ENCODE assay signal across 1 cellular context in the genomic region with DNA sequence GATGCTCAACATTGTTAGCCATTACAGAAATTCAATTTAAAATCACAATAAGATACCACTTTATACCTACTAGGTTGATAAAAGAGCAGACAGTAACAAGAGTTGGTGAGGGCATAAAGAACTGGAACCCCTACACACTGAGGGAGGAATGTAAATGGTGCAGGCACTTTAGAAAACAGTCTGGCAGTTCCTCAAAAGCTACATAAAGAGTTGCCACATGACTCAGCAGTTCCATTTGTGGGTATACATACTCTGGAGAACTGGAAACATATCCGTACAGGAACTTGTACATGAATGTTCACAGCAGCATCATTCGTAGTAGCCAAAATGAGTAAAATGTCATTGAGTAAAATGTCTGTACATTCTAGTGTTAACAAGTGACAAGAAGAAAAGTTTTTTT.
TF ChIP-seq lines count a peak whose summit lies in the region.

No MANE protein-coding gene starts in this region.

TF ChIP-seq in K562, 482 proteins besides CTCF, POLR2A, EP300 and RAD21 (continues in another document):
- TF ChIP-seq SNRNP70 (optimal IDR thresholded peaks at IDR 0.05; ENCODE audit: low read depth, low read length) (no peak), GATAD2B (IDR thresholded peaks at IDR 0.05; ENCODE audit: borderline replicate concordance) (no peak), MAFF (IDR thresholded peaks at IDR 0.05; ENCODE audit: low read length) (peak; percentile 96), ZNF445 (CRISPR knock-in tag; IDR thresholded peaks at IDR 0.05; ENCODE audit: low read depth) (no peak), ZNF699 (CRISPR knock-in tag; IDR thresholded peaks at IDR 0.05; ENCODE audit: insufficient replicate concordance) (no peak), ZNF431 (CRISPR knock-in tag; IDR thresholded peaks at IDR 0.05) (no peak), ZNF780A (CRISPR knock-in tag; IDR thresholded peaks at IDR 0.05) (no peak), RFX1 (IDR thresholded peaks at IDR 0.05) (no peak), CREBBP (IDR thresholded peaks at IDR 0.05; ENCODE audit: low read depth, low read length) (no peak), FOSL1 (tag; conservative IDR thresholded peaks at IDR 0.05) (peak; percentile 59), ZNF778 (CRISPR knock-in tag; IDR thresholded peaks at IDR 0.05) (no peak), TCF3 (CRISPR knock-in tag; IDR thresholded peaks at IDR 0.05) (no peak), JUND (IDR thresholded peaks at IDR 0.05; ENCODE audit: borderline replicate concordance, low read depth, low read length) (peak; percentile 56; the same call in 1 of the 2 replicates), JUND (tag; IDR thresholded peaks at IDR 0.05; ENCODE audit: borderline replicate concordance, low read depth, low read length) (peak; percentile 76; the same call in 2 of the 3 replicates), NELFE (IDR thresholded peaks at IDR 0.05; ENCODE audit: insufficient read depth, insufficient read length) (no peak), PTTG1 (tag; IDR thresholded peaks at IDR 0.05; ENCODE audit: low read depth) (no peak), SRSF7 (optimal IDR thresholded peaks at IDR 0.05; ENCODE audit: low read depth, low read length) (no peak), ZSCAN29 (IDR thresholded peaks at IDR 0.05) (no peak), FOS (IDR thresholded peaks at IDR 0.05; ENCODE audit: extremely low read depth, insufficient read length) (no peak), FOXA1 (IDR thresholded peaks at IDR 0.05; ENCODE audit: borderline replicate concordance) (no peak), NFYB (IDR thresholded peaks at IDR 0.05; ENCODE audit: extremely low read depth, insufficient read length) (no peak), GATAD2A (IDR thresholded peaks at IDR 0.05) (no peak; the same call in 1 of the 2 replicates), ZZZ3 (IDR thresholded peaks at IDR 0.05) (0 out of 2 replicates have a peak, but pooled peaks have one; percentile 17), KLF13 (tag; IDR thresholded peaks at IDR 0.05; ENCODE audit: borderline replicate concordance, low read depth) (no peak), U2AF2 (optimal IDR thresholded peaks at IDR 0.05; ENCODE audit: low read depth, low read length) (no peak), ZNF143 (CRISPR knock-in tag; IDR thresholded peaks at IDR 0.05) (no peak), NCOA1 (IDR thresholded peaks at IDR 0.05; ENCODE audit: low read depth) (no peak), ZNF551 (CRISPR knock-in tag; IDR thresholded peaks at IDR 0.05) (no peak), ZFP36 (IDR thresholded peaks at IDR 0.05; ENCODE audit: low read depth, low read length, partially characterized antibody) (peak; percentile 78), NCOA6 (IDR thresholded peaks at IDR 0.05) (no peak), ZNF124 (CRISPR knock-in tag; IDR thresholded peaks at IDR 0.05) (no peak), HLTF (IDR thresholded peaks at IDR 0.05) (no peak), FOXJ2 (tag; IDR thresholded peaks at IDR 0.05) (peak; percentile 65; the same call in 1 of the 2 replicates), NFXL1 (CRISPR knock-in tag; IDR thresholded peaks at IDR 0.05) (no peak)
- TF ChIP-seq, protein P1, sequence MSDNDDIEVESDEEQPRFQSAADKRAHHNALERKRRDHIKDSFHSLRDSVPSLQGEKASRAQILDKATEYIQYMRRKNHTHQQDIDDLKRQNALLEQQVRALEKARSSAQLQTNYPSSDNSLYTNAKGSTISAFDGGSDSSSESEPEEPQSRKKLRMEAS (CRISPR knock-in tag; IDR thresholded peaks at IDR 0.05) = no peak
- TF ChIP-seq, protein P2, sequence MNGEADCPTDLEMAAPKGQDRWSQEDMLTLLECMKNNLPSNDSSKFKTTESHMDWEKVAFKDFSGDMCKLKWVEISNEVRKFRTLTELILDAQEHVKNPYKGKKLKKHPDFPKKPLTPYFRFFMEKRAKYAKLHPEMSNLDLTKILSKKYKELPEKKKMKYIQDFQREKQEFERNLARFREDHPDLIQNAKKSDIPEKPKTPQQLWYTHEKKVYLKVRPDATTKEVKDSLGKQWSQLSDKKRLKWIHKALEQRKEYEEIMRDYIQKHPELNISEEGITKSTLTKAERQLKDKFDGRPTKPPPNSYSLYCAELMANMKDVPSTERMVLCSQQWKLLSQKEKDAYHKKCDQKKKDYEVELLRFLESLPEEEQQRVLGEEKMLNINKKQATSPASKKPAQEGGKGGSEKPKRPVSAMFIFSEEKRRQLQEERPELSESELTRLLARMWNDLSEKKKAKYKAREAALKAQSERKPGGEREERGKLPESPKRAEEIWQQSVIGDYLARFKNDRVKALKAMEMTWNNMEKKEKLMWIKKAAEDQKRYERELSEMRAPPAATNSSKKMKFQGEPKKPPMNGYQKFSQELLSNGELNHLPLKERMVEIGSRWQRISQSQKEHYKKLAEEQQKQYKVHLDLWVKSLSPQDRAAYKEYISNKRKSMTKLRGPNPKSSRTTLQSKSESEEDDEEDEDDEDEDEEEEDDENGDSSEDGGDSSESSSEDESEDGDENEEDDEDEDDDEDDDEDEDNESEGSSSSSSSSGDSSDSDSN (IDR thresholded peaks at IDR 0.05; ENCODE audit: borderline replicate concordance in 1 of 2, low read depth in 2 of 2, low read length in 2 of 2) = no peak
- TF ChIP-seq, protein P3, sequence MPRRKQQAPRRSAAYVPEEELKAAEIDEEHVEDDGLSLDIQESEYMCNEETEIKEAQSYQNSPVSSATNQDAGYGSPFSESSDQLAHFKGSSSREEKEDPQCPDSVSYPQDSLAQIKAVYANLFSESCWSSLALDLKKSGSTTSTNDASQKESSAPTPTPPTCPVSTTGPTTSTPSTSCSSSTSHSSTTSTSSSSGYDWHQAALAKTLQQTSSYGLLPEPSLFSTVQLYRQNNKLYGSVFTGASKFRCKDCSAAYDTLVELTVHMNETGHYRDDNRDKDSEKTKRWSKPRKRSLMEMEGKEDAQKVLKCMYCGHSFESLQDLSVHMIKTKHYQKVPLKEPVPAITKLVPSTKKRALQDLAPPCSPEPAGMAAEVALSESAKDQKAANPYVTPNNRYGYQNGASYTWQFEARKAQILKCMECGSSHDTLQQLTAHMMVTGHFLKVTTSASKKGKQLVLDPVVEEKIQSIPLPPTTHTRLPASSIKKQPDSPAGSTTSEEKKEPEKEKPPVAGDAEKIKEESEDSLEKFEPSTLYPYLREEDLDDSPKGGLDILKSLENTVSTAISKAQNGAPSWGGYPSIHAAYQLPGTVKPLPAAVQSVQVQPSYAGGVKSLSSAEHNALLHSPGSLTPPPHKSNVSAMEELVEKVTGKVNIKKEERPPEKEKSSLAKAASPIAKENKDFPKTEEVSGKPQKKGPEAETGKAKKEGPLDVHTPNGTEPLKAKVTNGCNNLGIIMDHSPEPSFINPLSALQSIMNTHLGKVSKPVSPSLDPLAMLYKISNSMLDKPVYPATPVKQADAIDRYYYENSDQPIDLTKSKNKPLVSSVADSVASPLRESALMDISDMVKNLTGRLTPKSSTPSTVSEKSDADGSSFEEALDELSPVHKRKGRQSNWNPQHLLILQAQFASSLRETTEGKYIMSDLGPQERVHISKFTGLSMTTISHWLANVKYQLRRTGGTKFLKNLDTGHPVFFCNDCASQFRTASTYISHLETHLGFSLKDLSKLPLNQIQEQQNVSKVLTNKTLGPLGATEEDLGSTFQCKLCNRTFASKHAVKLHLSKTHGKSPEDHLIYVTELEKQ (CRISPR knock-in tag; IDR thresholded peaks at IDR 0.05) = no peak
- TF ChIP-seq, protein P4, sequence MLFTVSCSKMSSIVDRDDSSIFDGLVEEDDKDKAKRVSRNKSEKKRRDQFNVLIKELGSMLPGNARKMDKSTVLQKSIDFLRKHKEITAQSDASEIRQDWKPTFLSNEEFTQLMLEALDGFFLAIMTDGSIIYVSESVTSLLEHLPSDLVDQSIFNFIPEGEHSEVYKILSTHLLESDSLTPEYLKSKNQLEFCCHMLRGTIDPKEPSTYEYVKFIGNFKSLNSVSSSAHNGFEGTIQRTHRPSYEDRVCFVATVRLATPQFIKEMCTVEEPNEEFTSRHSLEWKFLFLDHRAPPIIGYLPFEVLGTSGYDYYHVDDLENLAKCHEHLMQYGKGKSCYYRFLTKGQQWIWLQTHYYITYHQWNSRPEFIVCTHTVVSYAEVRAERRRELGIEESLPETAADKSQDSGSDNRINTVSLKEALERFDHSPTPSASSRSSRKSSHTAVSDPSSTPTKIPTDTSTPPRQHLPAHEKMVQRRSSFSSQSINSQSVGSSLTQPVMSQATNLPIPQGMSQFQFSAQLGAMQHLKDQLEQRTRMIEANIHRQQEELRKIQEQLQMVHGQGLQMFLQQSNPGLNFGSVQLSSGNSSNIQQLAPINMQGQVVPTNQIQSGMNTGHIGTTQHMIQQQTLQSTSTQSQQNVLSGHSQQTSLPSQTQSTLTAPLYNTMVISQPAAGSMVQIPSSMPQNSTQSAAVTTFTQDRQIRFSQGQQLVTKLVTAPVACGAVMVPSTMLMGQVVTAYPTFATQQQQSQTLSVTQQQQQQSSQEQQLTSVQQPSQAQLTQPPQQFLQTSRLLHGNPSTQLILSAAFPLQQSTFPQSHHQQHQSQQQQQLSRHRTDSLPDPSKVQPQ (CRISPR knock-in tag; IDR thresholded peaks at IDR 0.05; ENCODE audit: borderline replicate concordance) = no peak
- TF ChIP-seq, protein P5, sequence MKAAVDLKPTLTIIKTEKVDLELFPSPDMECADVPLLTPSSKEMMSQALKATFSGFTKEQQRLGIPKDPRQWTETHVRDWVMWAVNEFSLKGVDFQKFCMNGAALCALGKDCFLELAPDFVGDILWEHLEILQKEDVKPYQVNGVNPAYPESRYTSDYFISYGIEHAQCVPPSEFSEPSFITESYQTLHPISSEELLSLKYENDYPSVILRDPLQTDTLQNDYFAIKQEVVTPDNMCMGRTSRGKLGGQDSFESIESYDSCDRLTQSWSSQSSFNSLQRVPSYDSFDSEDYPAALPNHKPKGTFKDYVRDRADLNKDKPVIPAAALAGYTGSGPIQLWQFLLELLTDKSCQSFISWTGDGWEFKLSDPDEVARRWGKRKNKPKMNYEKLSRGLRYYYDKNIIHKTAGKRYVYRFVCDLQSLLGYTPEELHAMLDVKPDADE (conservative IDR thresholded peaks at IDR 0.05; ENCODE audit: control insufficient read depth, low read depth, low read length) = no peak
- TF ChIP-seq, protein P6, sequence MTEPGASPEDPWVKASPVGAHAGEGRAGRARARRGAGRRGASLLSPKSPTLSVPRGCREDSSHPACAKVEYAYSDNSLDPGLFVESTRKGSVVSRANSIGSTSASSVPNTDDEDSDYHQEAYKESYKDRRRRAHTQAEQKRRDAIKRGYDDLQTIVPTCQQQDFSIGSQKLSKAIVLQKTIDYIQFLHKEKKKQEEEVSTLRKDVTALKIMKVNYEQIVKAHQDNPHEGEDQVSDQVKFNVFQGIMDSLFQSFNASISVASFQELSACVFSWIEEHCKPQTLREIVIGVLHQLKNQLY (CRISPR knock-in tag; conservative IDR thresholded peaks at IDR 0.05) = no peak
- TF ChIP-seq, protein P7, sequence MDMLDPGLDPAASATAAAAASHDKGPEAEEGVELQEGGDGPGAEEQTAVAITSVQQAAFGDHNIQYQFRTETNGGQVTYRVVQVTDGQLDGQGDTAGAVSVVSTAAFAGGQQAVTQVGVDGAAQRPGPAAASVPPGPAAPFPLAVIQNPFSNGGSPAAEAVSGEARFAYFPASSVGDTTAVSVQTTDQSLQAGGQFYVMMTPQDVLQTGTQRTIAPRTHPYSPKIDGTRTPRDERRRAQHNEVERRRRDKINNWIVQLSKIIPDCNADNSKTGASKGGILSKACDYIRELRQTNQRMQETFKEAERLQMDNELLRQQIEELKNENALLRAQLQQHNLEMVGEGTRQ (CRISPR knock-in tag; IDR thresholded peaks at IDR 0.05) = no peak
- TF ChIP-seq, protein P8, sequence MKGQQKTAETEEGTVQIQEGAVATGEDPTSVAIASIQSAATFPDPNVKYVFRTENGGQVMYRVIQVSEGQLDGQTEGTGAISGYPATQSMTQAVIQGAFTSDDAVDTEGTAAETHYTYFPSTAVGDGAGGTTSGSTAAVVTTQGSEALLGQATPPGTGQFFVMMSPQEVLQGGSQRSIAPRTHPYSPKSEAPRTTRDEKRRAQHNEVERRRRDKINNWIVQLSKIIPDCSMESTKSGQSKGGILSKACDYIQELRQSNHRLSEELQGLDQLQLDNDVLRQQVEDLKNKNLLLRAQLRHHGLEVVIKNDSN (CRISPR knock-in tag; IDR thresholded peaks at IDR 0.05) = no peak
- TF ChIP-seq, protein P9, sequence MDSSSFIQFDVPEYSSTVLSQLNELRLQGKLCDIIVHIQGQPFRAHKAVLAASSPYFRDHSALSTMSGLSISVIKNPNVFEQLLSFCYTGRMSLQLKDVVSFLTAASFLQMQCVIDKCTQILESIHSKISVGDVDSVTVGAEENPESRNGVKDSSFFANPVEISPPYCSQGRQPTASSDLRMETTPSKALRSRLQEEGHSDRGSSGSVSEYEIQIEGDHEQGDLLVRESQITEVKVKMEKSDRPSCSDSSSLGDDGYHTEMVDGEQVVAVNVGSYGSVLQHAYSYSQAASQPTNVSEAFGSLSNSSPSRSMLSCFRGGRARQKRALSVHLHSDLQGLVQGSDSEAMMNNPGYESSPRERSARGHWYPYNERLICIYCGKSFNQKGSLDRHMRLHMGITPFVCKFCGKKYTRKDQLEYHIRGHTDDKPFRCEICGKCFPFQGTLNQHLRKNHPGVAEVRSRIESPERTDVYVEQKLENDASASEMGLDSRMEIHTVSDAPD (CRISPR knock-in tag; IDR thresholded peaks at IDR 0.05) = no peak
- TF ChIP-seq, protein P10, sequence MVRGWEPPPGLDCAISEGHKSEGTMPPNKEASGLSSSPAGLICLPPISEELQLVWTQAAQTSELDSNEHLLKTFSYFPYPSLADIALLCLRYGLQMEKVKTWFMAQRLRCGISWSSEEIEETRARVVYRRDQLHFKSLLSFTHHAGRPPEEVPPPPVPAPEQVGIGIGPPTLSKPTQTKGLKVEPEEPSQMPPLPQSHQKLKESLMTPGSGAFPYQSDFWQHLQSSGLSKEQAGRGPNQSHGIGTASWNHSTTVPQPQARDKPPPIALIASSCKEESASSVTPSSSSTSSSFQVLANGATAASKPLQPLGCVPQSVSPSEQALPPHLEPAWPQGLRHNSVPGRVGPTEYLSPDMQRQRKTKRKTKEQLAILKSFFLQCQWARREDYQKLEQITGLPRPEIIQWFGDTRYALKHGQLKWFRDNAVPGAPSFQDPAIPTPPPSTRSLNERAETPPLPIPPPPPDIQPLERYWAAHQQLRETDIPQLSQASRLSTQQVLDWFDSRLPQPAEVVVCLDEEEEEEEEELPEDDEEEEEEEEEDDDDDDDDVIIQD (CRISPR knock-in tag; IDR thresholded peaks at IDR 0.05) = no peak
- TF ChIP-seq, protein P11, sequence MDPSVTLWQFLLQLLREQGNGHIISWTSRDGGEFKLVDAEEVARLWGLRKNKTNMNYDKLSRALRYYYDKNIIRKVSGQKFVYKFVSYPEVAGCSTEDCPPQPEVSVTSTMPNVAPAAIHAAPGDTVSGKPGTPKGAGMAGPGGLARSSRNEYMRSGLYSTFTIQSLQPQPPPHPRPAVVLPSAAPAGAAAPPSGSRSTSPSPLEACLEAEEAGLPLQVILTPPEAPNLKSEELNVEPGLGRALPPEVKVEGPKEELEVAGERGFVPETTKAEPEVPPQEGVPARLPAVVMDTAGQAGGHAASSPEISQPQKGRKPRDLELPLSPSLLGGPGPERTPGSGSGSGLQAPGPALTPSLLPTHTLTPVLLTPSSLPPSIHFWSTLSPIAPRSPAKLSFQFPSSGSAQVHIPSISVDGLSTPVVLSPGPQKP (CRISPR knock-in tag; IDR thresholded peaks at IDR 0.05) = no peak
- TF ChIP-seq, protein P12, sequence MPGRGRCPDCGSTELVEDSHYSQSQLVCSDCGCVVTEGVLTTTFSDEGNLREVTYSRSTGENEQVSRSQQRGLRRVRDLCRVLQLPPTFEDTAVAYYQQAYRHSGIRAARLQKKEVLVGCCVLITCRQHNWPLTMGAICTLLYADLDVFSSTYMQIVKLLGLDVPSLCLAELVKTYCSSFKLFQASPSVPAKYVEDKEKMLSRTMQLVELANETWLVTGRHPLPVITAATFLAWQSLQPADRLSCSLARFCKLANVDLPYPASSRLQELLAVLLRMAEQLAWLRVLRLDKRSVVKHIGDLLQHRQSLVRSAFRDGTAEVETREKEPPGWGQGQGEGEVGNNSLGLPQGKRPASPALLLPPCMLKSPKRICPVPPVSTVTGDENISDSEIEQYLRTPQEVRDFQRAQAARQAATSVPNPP (IDR thresholded peaks at IDR 0.05; ENCODE audit: borderline replicate concordance, insufficient read depth, insufficient read length) = no peak
- TF ChIP-seq, protein P13, sequence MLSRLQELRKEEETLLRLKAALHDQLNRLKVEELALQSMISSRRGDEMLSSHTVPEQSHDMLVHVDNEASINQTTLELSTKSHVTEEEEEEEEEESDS (CRISPR knock-in tag; IDR thresholded peaks at IDR 0.05) = no peak
